1 cellular context compared by ENCODE assay signal in genomic region chr22:36201630-36202312, GRCh38.
TF ChIP-seq lines count a peak whose summit lies in the region.

APOL4 (minus strand) TSS chr22:36201809; CDS start chr22:36201734, 75 bp downstream.

TF ChIP-seq in K562, 482 proteins besides CTCF, POLR2A, EP300 and RAD21 (continued from another document and continues in another):
- TF ChIP-seq REST (CRISPR knock-in tag; IDR thresholded peaks at IDR 0.05; ENCODE audit: low read depth): no peak
- TF ChIP-seq MBD2 (IDR thresholded peaks at IDR 0.05; ENCODE audit: borderline replicate concordance, low read depth): no peak
- no peak for TF ChIP-seq ETS2 (tag; IDR thresholded peaks at IDR 0.05; ENCODE audit: borderline replicate concordance, poor library complexity, severe bottlenecking)
- no peak for TF ChIP-seq ZNF589 (CRISPR knock-in tag; IDR thresholded peaks at IDR 0.05; ENCODE audit: low read depth)
- TF ChIP-seq HNRNPL (IDR thresholded peaks at IDR 0.05; ENCODE audit: low read depth, low read length): no peak
- TF ChIP-seq ZNF395 (CRISPR knock-in tag; IDR thresholded peaks at IDR 0.05): 0 out of 2 replicates have a peak, but pooled peaks have one; percentile 15
- TF ChIP-seq BMI1 (IDR thresholded peaks at IDR 0.05; ENCODE audit: low read length): no peak
- no peak for TF ChIP-seq ZBTB7A (IDR thresholded peaks at IDR 0.05; ENCODE audit: borderline replicate concordance, control insufficient read depth, low read depth, low read length)
- TF ChIP-seq AFF4 (CRISPR knock-in tag; IDR thresholded peaks at IDR 0.05): no peak
- TF ChIP-seq POLR2G (IDR thresholded peaks at IDR 0.05; ENCODE audit: low read depth, low read length): peak; percentile 59
- TF ChIP-seq ZFP91 (CRISPR knock-in tag; IDR thresholded peaks at IDR 0.05): no peak
- TF ChIP-seq MEIS2 (IDR thresholded peaks at IDR 0.05; ENCODE audit: partially characterized antibody): no peak
- peak in 1 of 2 experiments; percentile 66; a peak in 2 of 4 replicates for TF ChIP-seq FOXK2 (conservative IDR thresholded peaks at IDR 0.05 in 1 of 2, IDR thresholded peaks at IDR 0.05 in 1 of 2; ENCODE audit: low read depth in 2 of 2)
- TF ChIP-seq ZNF212 (CRISPR knock-in tag; IDR thresholded peaks at IDR 0.05): no peak
- TF ChIP-seq ELF2 (CRISPR knock-in tag; IDR thresholded peaks at IDR 0.05): no peak
- no peak for TF ChIP-seq ZHX1 (conservative IDR thresholded peaks at IDR 0.05; ENCODE audit: low read length)
- peak; percentile 71 for TF ChIP-seq MYC (IDR thresholded peaks at IDR 0.05; ENCODE audit: low read depth, low read length)
- no peak for TF ChIP-seq MYC (CRISPR knock-in tag; IDR thresholded peaks at IDR 0.05; ENCODE audit: borderline replicate concordance, low read depth)
- no peak for TF ChIP-seq ILF3 (IDR thresholded peaks at IDR 0.05; ENCODE audit: borderline replicate concordance)
- no peak for TF ChIP-seq SIRT6 (IDR thresholded peaks at IDR 0.05; ENCODE audit: low read depth, low read length)
- TF ChIP-seq ZNF655 (CRISPR knock-in tag; IDR thresholded peaks at IDR 0.05): no peak
- TF ChIP-seq NR4A1 (CRISPR knock-in tag; IDR thresholded peaks at IDR 0.05): no peak
- TF ChIP-seq NR4A1 (tag; IDR thresholded peaks at IDR 0.05): no peak
- TF ChIP-seq E2F6 (IDR thresholded peaks at IDR 0.05; ENCODE audit: borderline replicate concordance in 1 of 2, extremely low read depth in 1 of 2, insufficient read depth in 1 of 2, insufficient read length in 1 of 2, low read depth in 1 of 2, low read length in 1 of 2, poor library complexity in 1 of 2, severe bottlenecking in 1 of 2): peak in 1 of 2 experiments; percentile 52
- TF ChIP-seq PCBP2 (IDR thresholded peaks at IDR 0.05; ENCODE audit: low read depth, low read length, poor library complexity, severe bottlenecking): no peak
- no peak for TF ChIP-seq ZNF511 (CRISPR knock-in tag; IDR thresholded peaks at IDR 0.05)
